In genomic region chr2:219530048-219530963, GRCh38 we compare ENCODE assay signal across 8 cellular contexts. TPM values are rescaled to one million over a fixed set of nuclear protein-coding genes. Genes with fewer than 3 reads are reported as not detected.
DNase-seq lines count a peak whose midpoint lies in the region; ATAC-seq lines count a peak whose summit lies in the region.

No MANE protein-coding gene starts in this region.

- H3K4me1 Mint-ChIP-seq in activated CD8-positive, alpha-beta T cell treated with anti-CD3 and anti-CD28 coated beads, Interleukin-2, amount 10 ng/mL, durations not matched to agents 7 days and 5 days (ENCODE audit: low read depth), result no peaks in the 10 kb centered on the region
- H3K4me1 Mint-ChIP-seq in memory B cell, result peaks cover 6% of the 10 kb centered on the region

- peak; percentile 92 for ATAC-seq in GM19463 (IDR thresholded peaks at IDR 0.05; ENCODE audit: unreplicated experiment)
- ATAC-seq in HG03565 (IDR thresholded peaks at IDR 0.05; ENCODE audit: unreplicated experiment), result peak; percentile 87
- ATAC-seq in activated CD8-positive, alpha-beta T cell treated with anti-CD3 and anti-CD28 coated beads, Interleukin-2, amount 10 ng/mL, durations not matched to agents 7 days and 5 days, result peak; percentile 95
- peak; percentile 90 for ATAC-seq in memory B cell (ENCODE audit: low read depth)

- no peak overlapping the region for H3K4me3 Mint-ChIP-seq in activated CD8-positive, alpha-beta T cell treated with anti-CD3 and anti-CD28 coated beads, Interleukin-2, amount 10 ng/mL, durations not matched to agents 7 days and 5 days
- no peak overlapping the region for H3K4me3 Mint-ChIP-seq in memory B cell

- CTCF ChIA-PET in activated CD8-positive, alpha-beta T cell treated with anti-CD3 and anti-CD28 coated beads, Interleukin-2, amount 10 ng/mL, durations not matched to agents 7 days and 5 days (lab: Charles Lee), result interaction anchor here (0.6 to 5.4 kb wide), 43 partner anchors 8 to 426 kb away, joined by 3 to 104 read pairs (median 5); partner anchors contain the start of genes ASIC4, CHPF, GMPPA and OBSL1

- H3K27me3 Mint-ChIP-seq in activated CD8-positive, alpha-beta T cell treated with anti-CD3 and anti-CD28 coated beads, Interleukin-2, amount 10 ng/mL, durations not matched to agents 7 days and 5 days (ENCODE audit: low read depth), result peaks cover 51% of the 10 kb centered on the region
- peaks cover 50% of the 10 kb centered on the region for H3K27me3 Mint-ChIP-seq in memory B cell

- POLR2A ChIA-PET in activated CD8-positive, alpha-beta T cell treated with anti-CD3 and anti-CD28 coated beads, Interleukin-2, amount 10 ng/mL, durations not matched to agents 7 days and 5 days (lab: Charles Lee), result no interaction called here

- H3K27ac Mint-ChIP-seq in activated CD8-positive, alpha-beta T cell treated with anti-CD3 and anti-CD28 coated beads, Interleukin-2, amount 10 ng/mL, durations not matched to agents 7 days and 5 days, result no peak overlapping the region
- no peak overlapping the region for H3K27ac Mint-ChIP-seq in memory B cell

- H3K36me3 Mint-ChIP-seq in activated CD8-positive, alpha-beta T cell treated with anti-CD3 and anti-CD28 coated beads, Interleukin-2, amount 10 ng/mL, durations not matched to agents 7 days and 5 days (ENCODE audit: low read depth), result no peaks in the 10 kb centered on the region
- H3K36me3 Mint-ChIP-seq in memory B cell, result no peaks in the 10 kb centered on the region

- peak; percentile 87 for DNase-seq in COLO668 (lab: John Stamatoyannopoulos, UW; ENCODE audit: unreplicated experiment)
- peak; percentile 13 for DNase-seq in NK-92 (lab: John Stamatoyannopoulos, UW; ENCODE audit: unreplicated experiment)
- peak; percentile 87 for DNase-seq in activated CD8-positive, alpha-beta T cell treated with anti-CD3 and anti-CD28 coated beads, Interleukin-2, amount 10 ng/mL, durations not matched to agents 7 days and 5 days
- DNase-seq in effector CD4-positive, alpha-beta T cell, result peak; percentile 82
- peak; percentile 83 to 86 for DNase-seq in memory B cell (ENCODE audit: low spot score in 2 of 2)
- DNase-seq in stimulated activated CD8-positive, alpha-beta memory T cell treated with anti-CD3 and anti-CD28 coated beads, Interleukin-15, amount 100 ng/mL, for 24 hours (ENCODE audit: low read depth), result peak; percentile 78

- no peaks in the 10 kb centered on the region for H3K9me3 Mint-ChIP-seq in activated CD8-positive, alpha-beta T cell treated with anti-CD3 and anti-CD28 coated beads, Interleukin-2, amount 10 ng/mL, durations not matched to agents 7 days and 5 days (ENCODE audit: insufficient read depth)
- H3K9me3 Mint-ChIP-seq in memory B cell, result no peaks in the 10 kb centered on the region

RNA-seq across cellular contexts. Expression of gene CHPF, which starts 13.3 kb away (rescaled TPM):
- total RNA-seq in activated CD8-positive, alpha-beta T cell treated with anti-CD3 and anti-CD28 coated beads, Interleukin-2, amount 10 ng/mL, durations not matched to agents 7 days and 5 days, result 1 to 10 TPM; 7.1 to 7.3 TPM

RNA-seq across cellular contexts. Expression of gene TMEM198, which starts 13.5 kb away (rescaled TPM):
- under 1 TPM; 0.47 to 0.60 TPM for total RNA-seq in activated CD8-positive, alpha-beta T cell treated with anti-CD3 and anti-CD28 coated beads, Interleukin-2, amount 10 ng/mL, durations not matched to agents 7 days and 5 days

RNA-seq across cellular contexts. Expression of gene ASIC4, which starts 16.0 kb away (rescaled TPM):
- not detected for total RNA-seq in activated CD8-positive, alpha-beta T cell treated with anti-CD3 and anti-CD28 coated beads, Interleukin-2, amount 10 ng/mL, durations not matched to agents 7 days and 5 days

RNA-seq across cellular contexts. Expression of gene GMPPA, which starts 31.6 kb away (rescaled TPM):
- 10 to 100 TPM; 37.8 to 41.2 TPM for total RNA-seq in activated CD8-positive, alpha-beta T cell treated with anti-CD3 and anti-CD28 coated beads, Interleukin-2, amount 10 ng/mL, durations not matched to agents 7 days and 5 days

RNA-seq across cellular contexts. Expression of gene OBSL1, which starts 41.0 kb away (rescaled TPM):
- total RNA-seq in activated CD8-positive, alpha-beta T cell treated with anti-CD3 and anti-CD28 coated beads, Interleukin-2, amount 10 ng/mL, durations not matched to agents 7 days and 5 days, result under 1 TPM; 0.18 to 0.45 TPM

Comparison
In these comparisons a context has a peak if more than half of its experiments do, and no peak if none do; other contexts are left out.
1. Peak in every context shown above with its lines: DNase-seq and ATAC-seq.
2. DNase-seq: peak in every context shown above with its lines; median percentile 87 in COLO668; 87 in activated CD8-positive, alpha-beta T cell treated with anti-CD3 and anti-CD28 coated beads, Interleukin-2, amount 10 ng/mL, durations not matched to agents 7 days and 5 days; 84 in memory B cell; 82 in effector CD4-positive, alpha-beta T cell; 78 in stimulated activated CD8-positive, alpha-beta memory T cell treated with anti-CD3 and anti-CD28 coated beads, Interleukin-15, amount 100 ng/mL, for 24 hours; 13 in NK-92.